ENCODE assay signal across 31 cellular contexts in genomic region chr6:91538622-91539021, GRCh38.
"Had no signal": no experiment of that assay in that cellular context is flagged by ENCODE, and none has a peak within 500 bp of the region (broad histone marks: within the 10 kb centered on the region; RNA-seq: fewer than 3 reads in every experiment).

No MANE protein-coding gene starts in this region.

- H3K36me3 ChIP-seq: adrenal gland, esophagus muscularis mucosa, gastrocnemius medialis, heart left ventricle had no signal

- H3K4me1 ChIP-seq: adrenal gland, body of pancreas, esophagus muscularis mucosa, gastrocnemius medialis, heart left ventricle had no signal

- H3K4me1 Mint-ChIP-seq: activated CD4-positive, alpha-beta memory T cell treated with anti-CD3 and anti-CD28 coated beads, Interleukin-2, amount 10 ng/mL, durations not matched to agents 7 days and 5 days; activated CD4-positive, alpha-beta T cell treated with anti-CD3 and anti-CD28 coated beads, Interleukin-2, amount 10 ng/mL, durations not matched to agents 7 days and 5 days; activated naive CD4-positive, alpha-beta T cell treated with anti-CD3 and anti-CD28 coated beads, Interleukin-2, amount 50 U/mL, for 24 hours; activated naive CD8-positive, alpha-beta T cell treated with anti-CD3 and anti-CD28 coated beads for 36 hours; activated naive CD8-positive, alpha-beta T cell treated with anti-CD3 and anti-CD28 coated beads, Interleukin-2, amount 50 U/mL, for 24 hours; WTC11 had no signal

- H3K36me3 Mint-ChIP-seq: activated naive CD4-positive, alpha-beta T cell treated with anti-CD3 and anti-CD28 coated beads, Interleukin-2, amount 50 U/mL, for 24 hours; activated naive CD8-positive, alpha-beta T cell treated with anti-CD3 and anti-CD28 coated beads for 36 hours had no signal

- H3K27ac Mint-ChIP-seq: activated CD4-positive, alpha-beta memory T cell treated with anti-CD3 and anti-CD28 coated beads, Interleukin-2, amount 10 ng/mL, durations not matched to agents 7 days and 5 days; activated CD4-positive, alpha-beta T cell treated with anti-CD3 and anti-CD28 coated beads, Interleukin-2, amount 10 ng/mL, durations not matched to agents 7 days and 5 days; activated naive CD4-positive, alpha-beta T cell treated with anti-CD3 and anti-CD28 coated beads for 36 hours; activated naive CD4-positive, alpha-beta T cell treated with anti-CD3 and anti-CD28 coated beads, Interleukin-2, amount 50 U/mL, for 24 hours; activated naive CD8-positive, alpha-beta T cell treated with anti-CD3 and anti-CD28 coated beads for 36 hours; activated naive CD8-positive, alpha-beta T cell treated with anti-CD3 and anti-CD28 coated beads, Interleukin-2, amount 50 U/mL, for 24 hours; activated T-helper 1 cell treated with anti-CD3 and anti-CD28 coated beads, Interleukin-12 subunit alpha, Interleukin-12 subunit beta, Interleukin-2, Interleukin-4 antibody, amounts not matched to agents 30 ng/mL and 10 ng/mL and 1 ng/mL, durations not matched to agents 14 hours and 24 hours and 36 hours; activated T-helper 2 cell treated with anti-CD3 and anti-CD28 coated beads, Interferon-gamma antibody, Interleukin-2, Interleukin-4, amounts not matched to agents 10 μg/mL and 5 μg/mL and 100 μg/mL, durations not matched to agents 14 hours and 24 hours and 36 hours; effector memory CD8-positive, alpha-beta T cell; WTC11 had no signal

- H3K9me3 ChIP-seq: adrenal gland, body of pancreas, esophagus muscularis mucosa, gastrocnemius medialis, heart left ventricle had no signal

- H3K4me3 ChIP-seq: adrenal gland, body of pancreas, esophagus muscularis mucosa, gastrocnemius medialis, heart left ventricle had no signal

- H3K4me3 Mint-ChIP-seq: activated CD4-positive, alpha-beta memory T cell treated with anti-CD3 and anti-CD28 coated beads, Interleukin-2, amount 10 ng/mL, durations not matched to agents 7 days and 5 days; activated CD4-positive, alpha-beta T cell treated with anti-CD3 and anti-CD28 coated beads, Interleukin-2, amount 10 ng/mL, durations not matched to agents 7 days and 5 days; activated naive CD4-positive, alpha-beta T cell treated with anti-CD3 and anti-CD28 coated beads for 36 hours; activated naive CD4-positive, alpha-beta T cell treated with anti-CD3 and anti-CD28 coated beads, Interleukin-2, amount 50 U/mL, for 24 hours; activated naive CD8-positive, alpha-beta T cell treated with anti-CD3 and anti-CD28 coated beads for 36 hours; activated naive CD8-positive, alpha-beta T cell treated with anti-CD3 and anti-CD28 coated beads, Interleukin-2, amount 50 U/mL, for 24 hours; activated T-cell treated with anti-CD3 and anti-CD28 coated beads, Interleukin-2, amount 50 U/mL, for 4 hours; activated T-helper 1 cell treated with anti-CD3 and anti-CD28 coated beads, Interleukin-12 subunit alpha, Interleukin-12 subunit beta, Interleukin-2, Interleukin-4 antibody, amounts not matched to agents 30 ng/mL and 10 ng/mL and 1 ng/mL, durations not matched to agents 14 hours and 24 hours and 36 hours; effector memory CD8-positive, alpha-beta T cell; WTC11 had no signal

- H3K9me3 Mint-ChIP-seq: activated CD4-positive, alpha-beta memory T cell treated with anti-CD3 and anti-CD28 coated beads, Interleukin-2, amount 10 ng/mL, durations not matched to agents 7 days and 5 days; activated CD4-positive, alpha-beta T cell treated with anti-CD3 and anti-CD28 coated beads, Interleukin-2, amount 10 ng/mL, durations not matched to agents 7 days and 5 days; activated naive CD4-positive, alpha-beta T cell treated with anti-CD3 and anti-CD28 coated beads, Interleukin-2, amount 50 U/mL, for 24 hours; activated naive CD8-positive, alpha-beta T cell treated with anti-CD3 and anti-CD28 coated beads, Interleukin-2, amount 50 U/mL, for 24 hours; activated T-cell treated with anti-CD3 and anti-CD28 coated beads, Interleukin-2, amount 50 U/mL, for 4 hours; activated T-helper 1 cell treated with anti-CD3 and anti-CD28 coated beads, Interleukin-12 subunit alpha, Interleukin-12 subunit beta, Interleukin-2, Interleukin-4 antibody, amounts not matched to agents 30 ng/mL and 10 ng/mL and 1 ng/mL, durations not matched to agents 14 hours and 24 hours and 36 hours; activated T-helper 2 cell treated with anti-CD3 and anti-CD28 coated beads, Interferon-gamma antibody, Interleukin-2, Interleukin-4, amounts not matched to agents 10 μg/mL and 5 μg/mL and 100 μg/mL, durations not matched to agents 14 hours and 24 hours and 36 hours had no signal

- DNase-seq: activated CD4-positive, alpha-beta memory T cell treated with anti-CD3 and anti-CD28 coated beads, Interleukin-2, amount 10 ng/mL, durations not matched to agents 7 days and 5 days; activated CD4-positive, alpha-beta T cell treated with anti-CD3 and anti-CD28 coated beads for 1 hour; activated CD4-positive, alpha-beta T cell treated with anti-CD3 and anti-CD28 coated beads for 4 hours; activated CD4-positive, alpha-beta T cell treated with anti-CD3 and anti-CD28 coated beads, Interleukin-2, amount 10 ng/mL, durations not matched to agents 7 days and 5 days; activated CD4-positive, alpha-beta T cell treated with anti-CD3 and anti-CD28 coated beads, Interleukin-2, amount 50 U/mL, for 4 hours; activated effector memory CD4-positive, alpha-beta T cell treated with anti-CD3 and anti-CD28 coated beads, Interleukin-2, amount 50 U/mL, for 16 hours; activated naive CD4-positive, alpha-beta T cell treated with anti-CD3 and anti-CD28 coated beads for 36 hours; activated naive CD8-positive, alpha-beta T cell treated with anti-CD3 and anti-CD28 coated beads for 36 hours; activated naive CD8-positive, alpha-beta T cell treated with anti-CD3 and anti-CD28 coated beads, Interleukin-2, amount 50 U/mL, for 24 hours; activated T-cell treated with anti-CD3 and anti-CD28 coated beads, Interleukin-2, amount 50 U/mL, for 4 hours; adrenal gland; amygdala; aorta; body of pancreas; caudate nucleus; cortex of kidney; dermis blood vessel endothelial cell; effector CD4-positive, alpha-beta T cell; effector memory CD8-positive, alpha-beta T cell; erythroblast; foreskin keratinocyte; gastrocnemius medialis; glutamatergic neuron; heart left ventricle; T-helper 2 cell had no signal

- H3K27ac ChIP-seq: adrenal gland, body of pancreas, esophagus muscularis mucosa, foreskin keratinocyte, gastrocnemius medialis, heart left ventricle, VCaP had no signal

- H3K27me3 Mint-ChIP-seq: activated CD4-positive, alpha-beta memory T cell treated with anti-CD3 and anti-CD28 coated beads, Interleukin-2, amount 10 ng/mL, durations not matched to agents 7 days and 5 days; activated CD4-positive, alpha-beta T cell treated with anti-CD3 and anti-CD28 coated beads, Interleukin-2, amount 10 ng/mL, durations not matched to agents 7 days and 5 days; activated naive CD4-positive, alpha-beta T cell treated with anti-CD3 and anti-CD28 coated beads, Interleukin-2, amount 50 U/mL, for 24 hours; activated naive CD8-positive, alpha-beta T cell treated with anti-CD3 and anti-CD28 coated beads for 36 hours; activated naive CD8-positive, alpha-beta T cell treated with anti-CD3 and anti-CD28 coated beads, Interleukin-2, amount 50 U/mL, for 24 hours; effector memory CD8-positive, alpha-beta T cell had no signal

- H3K27me3 ChIP-seq: adrenal gland, body of pancreas, esophagus muscularis mucosa, foreskin keratinocyte, gastrocnemius medialis, heart left ventricle had no signal
